ENCODE assay signal across 23 cellular contexts in the genomic region with DNA sequence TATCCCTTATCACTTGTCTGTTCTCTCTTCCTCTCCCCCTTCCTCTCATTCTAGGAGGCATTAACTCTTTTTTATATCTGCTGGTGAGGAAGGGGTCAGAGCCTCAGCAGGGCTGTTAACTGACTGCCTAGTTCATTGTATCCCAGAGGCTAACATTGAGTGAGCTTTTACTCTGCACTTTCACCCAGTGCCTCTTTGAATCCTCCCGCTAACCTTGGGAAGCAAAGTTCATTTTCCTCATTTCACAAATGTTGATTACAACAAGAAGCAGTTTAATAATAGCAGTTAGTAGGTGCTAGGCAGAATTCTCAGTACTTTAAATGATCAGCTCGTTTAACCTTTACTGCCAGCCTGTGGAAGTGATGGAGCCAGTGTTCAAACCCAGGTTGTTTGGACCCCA.
"Had no signal": no experiment of that assay in that cellular context is flagged by ENCODE, and none has a peak within 500 bp of the region (broad histone marks: within the 10 kb centered on the region; RNA-seq: fewer than 3 reads in every experiment).

No MANE protein-coding gene starts in this region.

- H3K27ac ChIP-seq: brain microvascular endothelial cell, SJCRH30 had no signal

- H3K4me3 ChIP-seq: cardiac muscle cell, MG63, SJCRH30 had no signal

- H3K4me1 ChIP-seq: SJCRH30 had no signal

- H3K9me3 ChIP-seq: MG63, SJCRH30, SK-N-SH had no signal

- H3K9ac ChIP-seq: SK-N-SH had no signal

- H3K27me3 ChIP-seq: brain microvascular endothelial cell, cardiac muscle cell, MG63, SJCRH30 had no signal

- H3K4me2 ChIP-seq: SK-N-SH had no signal

- DNase-seq: activated B cell treated with CpG ODN at 0.5 μM for 24 hours; activated CD4-positive, alpha-beta T cell treated with anti-CD3 and anti-CD28 coated beads for 1 hour; activated CD4-positive, alpha-beta T cell treated with anti-CD3 and anti-CD28 coated beads, Interleukin-2, amount 10 ng/mL, durations not matched to agents 24 days and 14 days; activated CD4-positive, alpha-beta T cell treated with anti-CD3 and anti-CD28 coated beads, Interleukin-2, amount 50 U/mL, for 48 hours; activated CD8-positive, alpha-beta memory T cell treated with anti-CD3 and anti-CD28 coated beads, Interleukin-2, amount 10 ng/mL, durations not matched to agents 7 days and 5 days; activated effector memory CD4-positive, alpha-beta T cell treated with Interleukin-2 at 50 U/mL for 16 hours; activated naive CD4-positive, alpha-beta T cell; activated T-cell treated with anti-CD3 and anti-CD28 coated beads, Interleukin-2, amount 50 U/mL, for 24 hours; brain microvascular endothelial cell; MG63; MV-4-11; NCI-H1092 treated with DMSO at 0.1 percent for 48 hours; NCI-H1417 treated with DMSO at 0.1 percent for 48 hours; NCI-H1694 treated with DMSO at 0.1 percent for 48 hours; NCI-H2029 treated with DMSO at 0.1 percent for 48 hours; NCI-H345; NCI-H510A; NCI-H526 treated with DMSO at 0.1 percent for 48 hours; NCI-H82; SJCRH30; SK-N-SH; SW 1271 had no signal

- ATAC-seq: activated CD8-positive, alpha-beta memory T cell treated with anti-CD3 and anti-CD28 coated beads, Interleukin-2, amount 10 ng/mL, durations not matched to agents 7 days and 5 days had no signal
